In genomic region chr3:127545711-127546457, GRCh38 we compare ENCODE assay signal across 25 cellular contexts. TPM values are rescaled to one million over a fixed set of nuclear protein-coding genes. Genes with fewer than 3 reads are reported as not detected.
DNase-seq lines count a peak whose midpoint lies in the region; ATAC-seq and TF ChIP-seq lines count a peak whose summit lies in the region.
"Had no signal": no experiment of that assay in that cellular context is flagged by ENCODE, and none has a peak within 500 bp of the region (broad histone marks: within the 10 kb centered on the region; RNA-seq: fewer than 3 reads in every experiment).

No MANE protein-coding gene starts in this region.

- peak overlapping the region; percentile 88 for H3K4me3 Mint-ChIP-seq in activated T-helper 17 cell treated with anti-CD3 and anti-CD28 coated beads, Interleukin-2, amount 50 U/mL, for 72 hours

- peaks cover 10% of the 10 kb centered on the region for H3K4me1 Mint-ChIP-seq in activated T-helper 17 cell treated with anti-CD3 and anti-CD28 coated beads, Interleukin-2, amount 50 U/mL, for 72 hours

- peak overlapping the region; percentile 30 for H3K27ac Mint-ChIP-seq in activated T-helper 17 cell treated with anti-CD3 and anti-CD28 coated beads, Interleukin-2, amount 50 U/mL, for 72 hours
- H3K27ac Mint-ChIP-seq: activated CD8-positive, alpha-beta T cell treated with anti-CD3 and anti-CD28 coated beads for 36 hours; H9 had no signal

- H3K36me3 ChIP-seq in left ventricle myocardium inferior = no peaks in the 10 kb centered on the region
- H3K36me3 ChIP-seq in liver (ENCODE audit: control insufficient read depth in 4 of 4, insufficient read depth in 3 of 4, low read depth in 1 of 4, low read length in 3 of 4) = no peaks in the 10 kb centered on the region
- H3K36me3 ChIP-seq: adrenal gland; BLaER1 treated with 17β-estradiol and CSF1 and Interleukin-3, amounts not matched to agents 10 nM and 100 nM; brain microvascular endothelial cell; esophagus squamous epithelium; Peyer's patch; SJSA1; transverse colon had no signal

- no peaks in the 10 kb centered on the region for H3K27me3 Mint-ChIP-seq in activated T-helper 17 cell treated with anti-CD3 and anti-CD28 coated beads, Interleukin-2, amount 50 U/mL, for 72 hours
- H3K27me3 Mint-ChIP-seq: activated CD8-positive, alpha-beta T cell treated with anti-CD3 and anti-CD28 coated beads for 36 hours had no signal

- no peak for DNase-seq in left ventricle myocardium inferior
- DNase-seq in right cardiac atrium = no peak
- DNase-seq: activated CD4-positive, CD25-positive, alpha-beta regulatory T cell treated with anti-CD3 and anti-CD28 coated beads, Interleukin-2, amount 50 U/mL, for 72 hours; activated CD8-positive, alpha-beta T cell treated with anti-CD3 and anti-CD28 coated beads for 36 hours; activated gamma-delta T cell treated with Interleukin-2 at 50 U/mL for 16 hours; brain microvascular endothelial cell; esophagus squamous epithelium; foreskin melanocyte; H9; left cardiac atrium; NCI-H1105 treated with DMSO at 0.1 percent for 48 hours; NCI-H2029; NCI-H226; Peyer's patch; transverse colon had no signal

- TF ChIP-seq RAD21 in liver (IDR thresholded peaks at IDR 0.05) = no peak

- intact Hi-C loops in left ventricle myocardium inferior (cut with micrococcal nuclease) (no loop called here), right cardiac atrium (cut with DNase I) (loop anchor here (5.0 to 10.0 kb wide), 4 partner anchors 791 to 1021 kb away; partner anchors contain the start of gene CHST13 (in 2 of the 4))

- H3K36me3 Mint-ChIP-seq in activated T-helper 17 cell treated with anti-CD3 and anti-CD28 coated beads, Interleukin-2, amount 50 U/mL, for 72 hours (ENCODE audit: low read depth) = no peaks in the 10 kb centered on the region

- H3K4me1 ChIP-seq in left ventricle myocardium inferior = peaks cover 15% of the 10 kb centered on the region
- no peaks in the 10 kb centered on the region for H3K4me1 ChIP-seq in right cardiac atrium (ENCODE audit: control insufficient read depth, insufficient read depth, low read length)
- H3K4me1 ChIP-seq in liver (ENCODE audit: control insufficient read depth in 4 of 4, insufficient read depth in 4 of 4, low read length in 3 of 4) = peaks cover 22 to 68% (median 60%) of the 10 kb centered on the region in 4 donors

- 87% methylated on average over 14 of the region's 14 CpGs for WGBS in right cardiac atrium
- WGBS in liver = 91% methylated on average over 14 of the region's 14 CpGs

- ATAC-seq in right cardiac atrium (no peak), HG02970 (IDR thresholded peaks at IDR 0.05; ENCODE audit: low FRiP score, unreplicated experiment) (no peak), GM21528 (IDR thresholded peaks at IDR 0.05; ENCODE audit: low FRiP score, unreplicated experiment) (no peak), GM19351 (IDR thresholded peaks at IDR 0.05; ENCODE audit: unreplicated experiment) (no peak)
- ATAC-seq in activated T-helper 17 cell treated with anti-CD3 and anti-CD28 coated beads, Interleukin-2, amount 50 U/mL, for 72 hours (replicated peaks) = no peak
- ATAC-seq: activated CD8-positive, alpha-beta T cell treated with anti-CD3 and anti-CD28 coated beads for 36 hours; K562; left cardiac atrium had no signal

- H3K27me3 ChIP-seq in left ventricle myocardium inferior (ENCODE audit: low read depth) (no peaks in the 10 kb centered on the region), right cardiac atrium (ENCODE audit: control insufficient read depth, insufficient read depth) (no peaks in the 10 kb centered on the region), liver (ENCODE audit: control insufficient read depth in 4 of 4, insufficient read depth in 4 of 4, low read length in 3 of 4) (no peaks in the 10 kb centered on the region)
- H3K27me3 ChIP-seq: adrenal gland; BLaER1 treated with 17β-estradiol and CSF1 and Interleukin-3, amounts not matched to agents 10 nM and 100 nM; brain microvascular endothelial cell; esophagus squamous epithelium; Peyer's patch; SJSA1; transverse colon had no signal

- no peaks in the 10 kb centered on the region for H3K9me3 Mint-ChIP-seq in activated T-helper 17 cell treated with anti-CD3 and anti-CD28 coated beads, Interleukin-2, amount 50 U/mL, for 72 hours
- H3K9me3 Mint-ChIP-seq: activated CD8-positive, alpha-beta T cell treated with anti-CD3 and anti-CD28 coated beads for 36 hours; H9 had no signal

- TF ChIP-seq CTCF in left ventricle myocardium inferior (IDR thresholded peaks at IDR 0.05; ENCODE audit: borderline replicate concordance) (no peak), liver (IDR thresholded peaks at IDR 0.05; ENCODE audit: low read depth, low read length, missing input control) (no peak)

- H3K9ac ChIP-seq in liver (ENCODE audit: low read depth in 1 of 2, low read length in 2 of 2) = no peak overlapping the region

- H3K27ac ChIP-seq in left ventricle myocardium inferior (replicated peaks) (peak overlapping the region; percentile 87), right cardiac atrium (ENCODE audit: low read length) (no peak overlapping the region), liver (ENCODE audit: low read depth in 1 of 2, low read length in 2 of 2) (peak overlapping the region; percentile 15 to 52), temporal lobe (ENCODE audit: low read depth, low read length) (peak overlapping the region; percentile 1)
- H3K27ac ChIP-seq: brain microvascular endothelial cell, Peyer's patch, SJSA1 had no signal

- no peak overlapping the region for H3K4me3 ChIP-seq in left ventricle myocardium inferior
- H3K4me3 ChIP-seq in right cardiac atrium (ENCODE audit: low read length) = no peak overlapping the region
- no peak overlapping the region for H3K4me3 ChIP-seq in liver (ENCODE audit: low read depth in 1 of 3, low read length in 3 of 3)
- H3K4me3 ChIP-seq: adrenal gland; BLaER1 treated with 17β-estradiol and CSF1 and Interleukin-3, amounts not matched to agents 10 nM and 100 nM; esophagus squamous epithelium; K562; Peyer's patch; SJSA1; transverse colon had no signal

- H3K9me3 ChIP-seq in left ventricle myocardium inferior (replicated peaks) (no peaks in the 10 kb centered on the region), right cardiac atrium (ENCODE audit: control insufficient read depth, low read length) (no peaks in the 10 kb centered on the region), liver (ENCODE audit: control insufficient read depth in 4 of 4, low read length in 3 of 4) (no peaks in the 10 kb centered on the region)
- H3K9me3 ChIP-seq: adrenal gland; BLaER1 treated with 17β-estradiol and CSF1 and Interleukin-3, amounts not matched to agents 10 nM and 100 nM; esophagus squamous epithelium; Peyer's patch; SJSA1; transverse colon had no signal

TF ChIP-seq in liver, 16 proteins besides CTCF, POLR2A, EP300 and RAD21 (continues in another document):
- no peak for TF ChIP-seq HNF4A (conservative IDR thresholded peaks at IDR 0.05)
- no peak for TF ChIP-seq GABPA (IDR thresholded peaks at IDR 0.05 in 1 of 2, conservative IDR thresholded peaks at IDR 0.05 in 1 of 2)
- no peak for TF ChIP-seq HNF4G (IDR thresholded peaks at IDR 0.05)
- TF ChIP-seq, protein P1, sequence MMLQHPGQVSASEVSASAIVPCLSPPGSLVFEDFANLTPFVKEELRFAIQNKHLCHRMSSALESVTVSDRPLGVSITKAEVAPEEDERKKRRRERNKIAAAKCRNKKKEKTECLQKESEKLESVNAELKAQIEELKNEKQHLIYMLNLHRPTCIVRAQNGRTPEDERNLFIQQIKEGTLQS (IDR thresholded peaks at IDR 0.05) = no peak
- TF ChIP-seq YY1 (IDR thresholded peaks at IDR 0.05) = no peak
- no peak for TF ChIP-seq JUND (IDR thresholded peaks at IDR 0.05)
- TF ChIP-seq REST (IDR thresholded peaks at IDR 0.05) = no peak
- no peak for TF ChIP-seq MAX (IDR thresholded peaks at IDR 0.05)
- no peak for TF ChIP-seq NR2F2 (IDR thresholded peaks at IDR 0.05)

RNA-seq across cellular contexts. Expression of gene TPRA1, which starts 44.6 kb away (rescaled TPM):
- total RNA-seq in left ventricle myocardium inferior = 17.4 TPM
- 10 to 100 TPM; 18.5 to 23.7 (median 20.1) TPM for total RNA-seq in right cardiac atrium
- polyA plus RNA-seq in right cardiac atrium = 17.9 TPM
- 10 to 100 TPM; 23.1 to 32.5 TPM for total RNA-seq in activated T-helper 17 cell treated with anti-CD3 and anti-CD28 coated beads, Interleukin-2, amount 50 U/mL, for 72 hours
- total RNA-seq in liver = 10 to 100 TPM; 20.6 to 27.1 TPM
- 10 to 100 TPM; 17.3 to 21.9 TPM for polyA plus RNA-seq in liver
- 9.6 TPM for total RNA-seq in temporal lobe

RNA-seq across cellular contexts. Expression of gene MCM2, which starts 52.3 kb away (rescaled TPM):
- total RNA-seq in left ventricle myocardium inferior = 7.6 TPM
- 1 to 10 TPM; 4.0 to 7.9 (median 6.1) TPM for total RNA-seq in right cardiac atrium
- polyA plus RNA-seq in right cardiac atrium = 3.2 TPM
- total RNA-seq in activated T-helper 17 cell treated with anti-CD3 and anti-CD28 coated beads, Interleukin-2, amount 50 U/mL, for 72 hours = 100 to 1,000 TPM; 143 to 221 TPM
- total RNA-seq in liver = 10 to 100 TPM in 1 of 2 donors, 1 to 10 TPM in 1; 2.1 to 98.8 TPM
- polyA plus RNA-seq in liver = 1 to 10 TPM in 1 of 2 donors, under 1 TPM in 1; 0.58 to 3.4 TPM
- 15.0 TPM for total RNA-seq in temporal lobe
